In the genomic region with DNA sequence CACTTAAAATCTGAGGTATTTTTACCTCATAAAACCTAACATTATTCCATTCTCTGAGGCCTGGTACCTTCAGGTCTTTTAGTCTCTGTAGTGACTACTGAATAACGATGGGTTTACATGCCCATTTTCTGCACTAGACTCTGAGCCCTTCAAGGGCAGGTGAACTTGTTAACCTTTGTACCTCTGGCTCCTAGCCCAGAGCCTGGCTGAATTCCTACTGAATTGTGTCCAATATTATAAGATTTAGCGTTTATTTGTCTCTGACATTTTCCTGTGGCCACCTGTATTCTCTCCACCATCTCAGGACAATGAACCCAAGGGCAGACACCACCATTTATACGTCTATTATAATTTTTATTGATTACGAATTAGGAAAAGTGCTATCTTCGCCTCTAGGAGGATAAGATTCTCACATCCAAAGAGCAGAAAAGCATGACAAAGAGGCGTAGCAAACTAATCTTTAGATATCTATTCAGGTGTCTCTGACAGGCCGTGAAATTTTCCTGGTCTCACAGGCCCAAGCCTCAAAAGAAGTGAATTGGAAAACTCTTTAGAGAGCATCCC, we compare ENCODE assay signal across 1 cellular context.
TF ChIP-seq lines count a peak whose summit lies in the region.

No MANE protein-coding gene starts in this region.

TF ChIP-seq in A549, 52 proteins besides CTCF, POLR2A, EP300 and RAD21 (continued from another document):
- TF ChIP-seq, protein P1, sequence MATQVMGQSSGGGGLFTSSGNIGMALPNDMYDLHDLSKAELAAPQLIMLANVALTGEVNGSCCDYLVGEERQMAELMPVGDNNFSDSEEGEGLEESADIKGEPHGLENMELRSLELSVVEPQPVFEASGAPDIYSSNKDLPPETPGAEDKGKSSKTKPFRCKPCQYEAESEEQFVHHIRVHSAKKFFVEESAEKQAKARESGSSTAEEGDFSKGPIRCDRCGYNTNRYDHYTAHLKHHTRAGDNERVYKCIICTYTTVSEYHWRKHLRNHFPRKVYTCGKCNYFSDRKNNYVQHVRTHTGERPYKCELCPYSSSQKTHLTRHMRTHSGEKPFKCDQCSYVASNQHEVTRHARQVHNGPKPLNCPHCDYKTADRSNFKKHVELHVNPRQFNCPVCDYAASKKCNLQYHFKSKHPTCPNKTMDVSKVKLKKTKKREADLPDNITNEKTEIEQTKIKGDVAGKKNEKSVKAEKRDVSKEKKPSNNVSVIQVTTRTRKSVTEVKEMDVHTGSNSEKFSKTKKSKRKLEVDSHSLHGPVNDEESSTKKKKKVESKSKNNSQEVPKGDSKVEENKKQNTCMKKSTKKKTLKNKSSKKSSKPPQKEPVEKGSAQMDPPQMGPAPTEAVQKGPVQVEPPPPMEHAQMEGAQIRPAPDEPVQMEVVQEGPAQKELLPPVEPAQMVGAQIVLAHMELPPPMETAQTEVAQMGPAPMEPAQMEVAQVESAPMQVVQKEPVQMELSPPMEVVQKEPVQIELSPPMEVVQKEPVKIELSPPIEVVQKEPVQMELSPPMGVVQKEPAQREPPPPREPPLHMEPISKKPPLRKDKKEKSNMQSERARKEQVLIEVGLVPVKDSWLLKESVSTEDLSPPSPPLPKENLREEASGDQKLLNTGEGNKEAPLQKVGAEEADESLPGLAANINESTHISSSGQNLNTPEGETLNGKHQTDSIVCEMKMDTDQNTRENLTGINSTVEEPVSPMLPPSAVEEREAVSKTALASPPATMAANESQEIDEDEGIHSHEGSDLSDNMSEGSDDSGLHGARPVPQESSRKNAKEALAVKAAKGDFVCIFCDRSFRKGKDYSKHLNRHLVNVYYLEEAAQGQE (IDR thresholded peaks at IDR 0.05): no peak
- TF ChIP-seq BCL3 (IDR thresholded peaks at IDR 0.05) (no peak), JUN (IDR thresholded peaks at IDR 0.05) (no peak), NFE2L2 (conservative IDR thresholded peaks at IDR 0.05; ENCODE audit: low read length) (no peak)
